In genomic region chr1:87333692-87334347, GRCh38 we compare ENCODE assay signal across 1 cellular context.
TF ChIP-seq lines count a peak whose summit lies in the region.

No MANE protein-coding gene starts in this region.

TF ChIP-seq in HCT116, 20 proteins besides CTCF, POLR2A, EP300 and RAD21:
- TF ChIP-seq REST (IDR thresholded peaks at IDR 0.05; ENCODE audit: low read depth) (no peak), TCF7L2 (IDR thresholded peaks at IDR 0.05; ENCODE audit: borderline replicate concordance, extremely low read depth, insufficient read depth, insufficient read length) (no peak), ZNF274 (IDR thresholded peaks at IDR 0.05; ENCODE audit: low read depth, low read length) (no peak)
